Comparison of ENCODE assay signal across 8 cellular contexts in genomic region chr6:39361657-39362486, GRCh38. TPM values are rescaled to one million over a fixed set of nuclear protein-coding genes. Genes with fewer than 3 reads are reported as not detected.
DNase-seq lines count a peak whose midpoint lies in the region; ATAC-seq and TF ChIP-seq lines count a peak whose summit lies in the region.

No MANE protein-coding gene starts in this region.

- H3K27ac ChIP-seq in brain microvascular endothelial cell, result no peak overlapping the region
- no peak overlapping the region for H3K27ac ChIP-seq in spleen

- no peaks in the 10 kb centered on the region for H3K9me3 Mint-ChIP-seq in T-cell

- CTCF ChIA-PET in T-cell (lab: Charles Lee), result interaction anchor here (1.0 to 1.4 kb wide), 3 partner anchors 9 to 1666 kb away, joined by 3 read pairs; no protein-coding TSS in a partner anchor

- no peak overlapping the region for H3K4me3 Mint-ChIP-seq in T-cell

- POLR2A ChIA-PET in T-cell (lab: Charles Lee), result interaction anchor here in 1 of 2 donors (0.5 kb wide), 1 partner anchor 10 kb away, joined by 3 read pairs; no protein-coding TSS in a partner anchor

- 25 to 40% (median 37%) methylated on average over 18 to 21 of the region's 21 CpGs for WGBS in spleen, 5 donors

- peaks cover 0 to 13% of the 10 kb centered on the region in 2 donors for H3K27me3 Mint-ChIP-seq in T-cell

- H3K4me1 ChIP-seq in spleen, result peaks cover 0 to 14% (median 6%) of the 10 kb centered on the region in 6 donors

- no peak for TF ChIP-seq POLR2A in spleen (IDR thresholded peaks at IDR 0.05)

- intact Hi-C loops in spleen (cut with DNase I; ENCODE audit: low total_unique reads), result loop anchor here (5.0 kb wide), 1 partner anchor 945 kb away; no protein-coding TSS in a partner anchor

- no peaks in the 10 kb centered on the region for H3K9me3 ChIP-seq in spleen

- in situ Hi-C loops in brain microvascular endothelial cell (cut with HindIII; ENCODE audit: low pct_ligation_motif_present, low sequenced_read_pairs), result no loop called here

- H3K27me3 ChIP-seq in brain microvascular endothelial cell (replicated peaks), result no peaks in the 10 kb centered on the region
- peaks cover 0 to 13% (median 0%) of the 10 kb centered on the region in 7 donors for H3K27me3 ChIP-seq in spleen (replicated peaks in 1 of 7)

- TF ChIP-seq CTCF in brain microvascular endothelial cell (IDR thresholded peaks at IDR 0.05; ENCODE audit: low read depth, low read length, missing control alignments), result peak; percentile 90
- peak in 10 of 11 experiments; percentile 21 to 78 (median 68) for TF ChIP-seq CTCF in spleen (IDR thresholded peaks at IDR 0.05 in 8 of 11, conservative IDR thresholded peaks at IDR 0.05 in 3 of 11)

- no peak overlapping the region for H3K27ac Mint-ChIP-seq in T-cell

- DNase-seq in DMS 273 treated with DMSO at 0.1 percent for 48 hours (lab: John Stamatoyannopoulos, UW) (peak; percentile 34), NCI-H1417 (lab: John Stamatoyannopoulos, UW) (peak; percentile 63 to 84 (median 77)), T-cell (peak in 27 of 34 experiments; percentile 2 to 38 (median 21)), brain microvascular endothelial cell (peak; percentile 64), iris pigment epithelial cell (ENCODE audit: low read depth) (peak; percentile 65), spleen (peak; percentile 84)

- H3K4me1 Mint-ChIP-seq in T-cell, result peaks cover 0 to 3% (median 2%) of the 10 kb centered on the region in 3 donors

- H3K36me3 Mint-ChIP-seq in T-cell, result no peaks in the 10 kb centered on the region

- ATAC-seq in GM21737 (IDR thresholded peaks at IDR 0.05; ENCODE audit: unreplicated experiment) (peak; percentile 73), T-cell (replicated peaks in 1 of 4) (peak in 3 of 4 experiments; percentile 31 to 61 (median 43)), GM18858 (IDR thresholded peaks at IDR 0.05; ENCODE audit: unreplicated experiment) (no peak)

- H3K36me3 ChIP-seq in brain microvascular endothelial cell (replicated peaks) (no peaks in the 10 kb centered on the region), spleen (no peaks in the 10 kb centered on the region)

- H3K4me3 ChIP-seq in brain microvascular endothelial cell (ENCODE audit: low read depth, low read length) (no peak overlapping the region), spleen (peak overlapping the region in 1 of 8 donors; percentile 21)

RNA-seq across cellular contexts. Expression of gene KCNK16, which starts 39.4 kb away (rescaled TPM):
- not detected for total RNA-seq in T-cell
- not detected for total RNA-seq in spleen
- polyA plus RNA-seq in spleen, result not detected

RNA-seq across cellular contexts. Expression of gene KCNK17, which starts 47.7 kb away (rescaled TPM):
- total RNA-seq in T-cell (under 1 TPM in 1 of 5 donors, not detected in 4; 0.38 TPM), spleen (under 1 TPM in 5 of 7 donors, not detected in 2; 0.42 to 0.98 (median 0.54) TPM)
- under 1 TPM; 0.16 to 0.43 (median 0.36) TPM for polyA plus RNA-seq in spleen

Comparison
In these comparisons a context has a peak if more than half of its experiments do, and no peak if none do; other contexts are left out.
1. DNase-seq: peak in every context shown above with its lines; median percentile 84 in spleen; 77 in NCI-H1417; 65 in iris pigment epithelial cell; 64 in brain microvascular endothelial cell; 34 in DMS 273 treated with DMSO at 0.1 percent for 48 hours; 21 in T-cell.